ENCODE assay signal across 1 cellular context in the genomic region with DNA sequence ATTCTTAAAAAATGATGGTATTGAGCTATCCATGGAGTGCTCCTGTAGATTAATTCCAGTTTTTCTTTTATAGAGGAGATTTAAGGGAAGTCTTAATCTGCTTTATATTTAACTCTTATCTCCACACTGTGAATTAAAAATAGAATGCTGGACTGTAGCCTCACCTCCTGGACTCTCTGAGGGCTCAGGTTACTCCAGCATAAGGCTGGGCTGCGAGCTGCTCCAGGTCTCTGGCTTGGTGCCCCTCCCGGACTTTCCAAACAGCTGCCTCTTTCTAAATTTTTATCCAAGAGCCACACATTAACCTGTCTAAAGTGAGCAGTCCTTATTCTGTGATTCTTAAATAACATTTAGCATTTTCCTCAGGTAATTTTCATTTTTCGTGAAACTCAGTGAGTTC.
TF ChIP-seq lines count a peak whose summit lies in the region.

No MANE protein-coding gene starts in this region.

TF ChIP-seq in H1, 55 proteins besides CTCF, POLR2A, EP300 and RAD21 (continued from another document):
- TF ChIP-seq SP2 (IDR thresholded peaks at IDR 0.05; ENCODE audit: low read length) (no peak), RXRA (IDR thresholded peaks at IDR 0.05; ENCODE audit: insufficient read depth, low read depth, low read length) (no peak), KDM5A (IDR thresholded peaks at IDR 0.05; ENCODE audit: low read length) (no peak)
TF ChIP-seq in H1: peak in this region for 0.
